ENCODE assay signal across 17 cellular contexts in genomic region chr11:13262096-13262495, GRCh38. TPM values are rescaled to one million over a fixed set of nuclear protein-coding genes. Genes with fewer than 3 reads are reported as not detected.
DNase-seq lines count a peak whose midpoint lies in the region; ATAC-seq and TF ChIP-seq lines count a peak whose summit lies in the region.
"Had no signal": no experiment of that assay in that cellular context is flagged by ENCODE, and none has a peak within 500 bp of the region (broad histone marks: within the 10 kb centered on the region; RNA-seq: fewer than 3 reads in every experiment).

No MANE protein-coding gene starts in this region.

- H3K4me3 ChIP-seq in adipocyte (ENCODE audit: low read length) (peak overlapping the region; percentile 65), fibroblast of pulmonary artery (replicated peaks; ENCODE audit: low read depth, low read length) (no peak overlapping the region), skeletal muscle satellite cell (ENCODE audit: low read length) (peak overlapping the region; percentile 2), right lobe of liver (no peak overlapping the region)
- H3K4me3 ChIP-seq: lower lobe of right lung had no signal

- H3K4me3 Mint-ChIP-seq in activated T-cell treated with anti-CD3 and anti-CD28 coated beads, Interleukin-2, amount 50 U/mL, for 24 hours: no peak overlapping the region
- H3K4me3 Mint-ChIP-seq: activated T-cell treated with anti-CD3 and anti-CD28 coated beads, Interleukin-2, amount 50 U/mL, for 72 hours; effector memory CD8-positive, alpha-beta T cell; WTC11 had no signal

- peaks cover 6% of the 10 kb centered on the region for H3K27me3 Mint-ChIP-seq in activated T-cell treated with anti-CD3 and anti-CD28 coated beads, Interleukin-2, amount 50 U/mL, for 24 hours

- no peaks in the 10 kb centered on the region for H3K36me3 Mint-ChIP-seq in activated T-cell treated with anti-CD3 and anti-CD28 coated beads, Interleukin-2, amount 50 U/mL, for 24 hours (ENCODE audit: low read depth)
- H3K36me3 Mint-ChIP-seq: WTC11 had no signal

- peaks cover 17% of the 10 kb centered on the region for H3K4me1 Mint-ChIP-seq in activated T-cell treated with anti-CD3 and anti-CD28 coated beads, Interleukin-2, amount 50 U/mL, for 24 hours (ENCODE audit: low read depth)

- peak; percentile 15 for DNase-seq in GM03348 (ENCODE audit: low spot score)
- DNase-seq in adipocyte (ENCODE audit: low read depth): no peak
- DNase-seq in fibroblast of pulmonary artery (ENCODE audit: low read depth): peak; percentile 18
- DNase-seq in right lobe of liver: no peak
- DNase-seq in activated T-cell treated with anti-CD3 and anti-CD28 coated beads, Interleukin-2, amount 50 U/mL, for 24 hours: no peak
- DNase-seq in NCI-H1048 (lab: John Stamatoyannopoulos, UW): no peak
- no peak for DNase-seq in hippocampal formation (lab: John Stamatoyannopoulos, UW)
- DNase-seq: activated T-cell treated with anti-CD3 and anti-CD28 coated beads, Interleukin-2, amount 50 U/mL, for 72 hours; BE2C; DND-41; effector memory CD8-positive, alpha-beta T cell; hypothalamus; lower lobe of right lung; nucleus accumbens had no signal

- intact Hi-C loops in right lobe of liver (cut with DNase I): no loop called here

- H3K36me3 ChIP-seq in adipocyte (ENCODE audit: control insufficient read depth, insufficient read depth, low read length, severe bottlenecking) (no peaks in the 10 kb centered on the region), skeletal muscle satellite cell (ENCODE audit: insufficient read depth, low read length) (no peaks in the 10 kb centered on the region), right lobe of liver (no peaks in the 10 kb centered on the region)
- H3K36me3 ChIP-seq: BE2C, lower lobe of right lung had no signal

- no peak overlapping the region for H3K27ac Mint-ChIP-seq in activated T-cell treated with anti-CD3 and anti-CD28 coated beads, Interleukin-2, amount 50 U/mL, for 24 hours
- H3K27ac Mint-ChIP-seq: activated T-cell treated with anti-CD3 and anti-CD28 coated beads, Interleukin-2, amount 50 U/mL, for 72 hours; effector memory CD8-positive, alpha-beta T cell; WTC11 had no signal

- TF ChIP-seq POLR2A in right lobe of liver (IDR thresholded peaks at IDR 0.05): no peak

- 50% methylated on average over 3 of the region's 3 CpGs for WGBS in right lobe of liver (ENCODE audit: insufficient coverage, low coverage, low lambda C conversion rate, missing lambda C conversion rate)

- H3K27ac ChIP-seq in right lobe of liver: no peak overlapping the region
- H3K27ac ChIP-seq: KMS-11 had no signal

- no peaks in the 10 kb centered on the region for H3K27me3 ChIP-seq in adipocyte (replicated peaks; ENCODE audit: control insufficient read depth, insufficient read depth, low read length)
- H3K27me3 ChIP-seq in skeletal muscle satellite cell (ENCODE audit: control insufficient read depth, insufficient read depth, low read length): no peaks in the 10 kb centered on the region
- no peaks in the 10 kb centered on the region for H3K27me3 ChIP-seq in right lobe of liver
- H3K27me3 ChIP-seq: BE2C had no signal

- TF ChIP-seq CTCF in fibroblast of pulmonary artery (IDR thresholded peaks at IDR 0.05; ENCODE audit: low read length, missing control alignments) (no peak), right lobe of liver (IDR thresholded peaks at IDR 0.05) (no peak)

- no peak for ATAC-seq in right lobe of liver
- ATAC-seq: activated T-cell treated with anti-CD3 and anti-CD28 coated beads, Interleukin-2, amount 50 U/mL, for 72 hours; effector memory CD8-positive, alpha-beta T cell; WTC11 had no signal

- H3K4me1 ChIP-seq in adipocyte (ENCODE audit: control insufficient read depth, insufficient read depth, low read length) (peaks cover 33% of the 10 kb centered on the region), skeletal muscle satellite cell (ENCODE audit: control insufficient read depth, insufficient read depth, low read length) (peaks cover 33% of the 10 kb centered on the region), right lobe of liver (no peaks in the 10 kb centered on the region)
- H3K4me1 ChIP-seq: BE2C had no signal

- H3K9me3 ChIP-seq in adipocyte (ENCODE audit: control insufficient read depth, low read length): no peaks in the 10 kb centered on the region
- H3K9me3 ChIP-seq in skeletal muscle satellite cell (replicated peaks; ENCODE audit: low read length): no peaks in the 10 kb centered on the region
- H3K9me3 ChIP-seq in right lobe of liver: no peaks in the 10 kb centered on the region
- H3K9me3 ChIP-seq: BE2C, lower lobe of right lung had no signal

- H3K9ac ChIP-seq in adipocyte (ENCODE audit: low read length) (peak overlapping the region; percentile 80), skeletal muscle satellite cell (ENCODE audit: low read depth, low read length) (peak overlapping the region; percentile 73)
- H3K9ac ChIP-seq: KMS-11 had no signal

- peak overlapping the region; percentile 71 for H3K4me2 ChIP-seq in skeletal muscle satellite cell (ENCODE audit: low read length)
- H3K4me2 ChIP-seq: KMS-11 had no signal

- no peaks in the 10 kb centered on the region for H3K9me3 Mint-ChIP-seq in activated T-cell treated with anti-CD3 and anti-CD28 coated beads, Interleukin-2, amount 50 U/mL, for 24 hours
- H3K9me3 Mint-ChIP-seq: activated T-cell treated with anti-CD3 and anti-CD28 coated beads, Interleukin-2, amount 50 U/mL, for 72 hours; effector memory CD8-positive, alpha-beta T cell; WTC11 had no signal

RNA-seq across cellular contexts. Expression of gene BMAL1, which starts 15.5 kb away (rescaled TPM):
- 12.5 and 12.9 TPM in 2 replicates for total RNA-seq in skeletal muscle satellite cell (2012; rRNA removed)
- total RNA-seq in right lobe of liver: 10 to 100 TPM in 5 of 6 experiments, 1 to 10 TPM in 1; 9.9 to 38.0 (median 12.9) TPM

Comparison
In these comparisons a context has a peak if more than half of its experiments do, and no peak if none do; other contexts are left out.
1. DNase-seq: peak in GM03348 (single experiment) and fibroblast of pulmonary artery (single experiment); none in adipocyte (single experiment), right lobe of liver (0 of 3), activated T-cell treated with anti-CD3 and anti-CD28 coated beads, Interleukin-2, amount 50 U/mL, for 24 hours (single experiment), NCI-H1048 (single experiment) and hippocampal formation (0 of 2).
2. H3K4me3 ChIP-seq: peak in adipocyte (single experiment) and skeletal muscle satellite cell (single experiment); none in fibroblast of pulmonary artery (single experiment) and right lobe of liver (0 of 3).